In the genomic region with DNA sequence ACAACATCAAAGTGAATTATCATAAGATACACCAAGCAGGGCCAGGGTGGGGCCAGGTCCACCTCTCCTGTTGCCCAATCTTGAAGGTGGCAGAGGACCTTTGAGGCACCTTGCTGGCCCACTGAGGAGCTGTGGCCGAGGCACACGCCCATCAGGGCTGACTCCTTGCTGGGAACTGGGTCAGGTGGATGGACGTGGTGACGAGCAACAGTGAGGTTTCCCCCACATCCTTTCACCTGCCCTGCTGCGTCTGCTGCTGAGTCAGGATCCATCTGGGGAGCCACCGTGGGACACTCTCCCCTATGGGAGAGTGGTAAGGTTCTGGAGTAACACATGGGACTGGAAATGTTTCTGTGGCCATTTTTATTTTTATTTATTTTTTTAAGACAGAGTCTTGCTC, we compare ENCODE assay signal across 14 cellular contexts. TPM values are rescaled to one million over a fixed set of nuclear protein-coding genes. Genes with fewer than 3 reads are reported as not detected.
DNase-seq lines count a peak whose midpoint lies in the region; ATAC-seq and TF ChIP-seq lines count a peak whose summit lies in the region.
"Had no signal": no experiment of that assay in that cellular context is flagged by ENCODE, and none has a peak within 500 bp of the region (broad histone marks: within the 10 kb centered on the region; RNA-seq: fewer than 3 reads in every experiment).

No MANE protein-coding gene starts in this region.

- H3K4me1 Mint-ChIP-seq in CD8-positive, alpha-beta memory T cell, result peaks cover 39 to 48% (median 42%) of the 10 kb centered on the region in 3 donors
- peaks cover 37 to 53% (median 50%) of the 10 kb centered on the region in 3 donors for H3K4me1 Mint-ChIP-seq in T-cell
- H3K4me1 Mint-ChIP-seq in activated T-helper 2 cell treated with anti-CD3 and anti-CD28 coated beads, Interferon-gamma antibody, Interleukin-2, Interleukin-4, amounts not matched to agents 10 μg/mL and 5 μg/mL and 100 μg/mL, durations not matched to agents 14 hours and 24 hours and 36 hours (ENCODE audit: low read depth), result peaks cover 53% of the 10 kb centered on the region
- peaks cover 24 to 74% (median 31%) of the 10 kb centered on the region in 7 donors for H3K4me1 Mint-ChIP-seq in naive thymus-derived CD4-positive, alpha-beta T cell
- no peaks in the 10 kb centered on the region for H3K4me1 Mint-ChIP-seq in endodermal cell

- intact Hi-C loops in activated T-helper 2 cell treated with anti-CD3 and anti-CD28 coated beads, Interferon-gamma antibody, Interleukin-2, Interleukin-4, amounts not matched to agents 10 μg/mL and 5 μg/mL and 100 μg/mL, durations not matched to agents 14 hours and 24 hours and 36 hours (cut with micrococcal nuclease), result loop anchor here (10.0 kb wide), 1 partner anchor 436 kb away; no protein-coding TSS in a partner anchor
- intact Hi-C loops in naive thymus-derived CD4-positive, alpha-beta T cell (cut with micrococcal nuclease), result loop anchor here in 1 of 2 donors (10.0 kb wide), 1 partner anchor 446 kb away; no protein-coding TSS in a partner anchor

- H3K36me3 Mint-ChIP-seq in CD8-positive, alpha-beta memory T cell, result no peaks in the 10 kb centered on the region
- peaks cover 4% of the 10 kb centered on the region for H3K36me3 Mint-ChIP-seq in T-cell
- peaks cover 39% of the 10 kb centered on the region for H3K36me3 Mint-ChIP-seq in activated T-helper 2 cell treated with anti-CD3 and anti-CD28 coated beads, Interferon-gamma antibody, Interleukin-2, Interleukin-4, amounts not matched to agents 10 μg/mL and 5 μg/mL and 100 μg/mL, durations not matched to agents 14 hours and 24 hours and 36 hours (ENCODE audit: low read depth)
- H3K36me3 Mint-ChIP-seq in naive thymus-derived CD4-positive, alpha-beta T cell, result peaks cover 0 to 37% (median 0%) of the 10 kb centered on the region in 5 donors
- H3K36me3 Mint-ChIP-seq in endodermal cell (ENCODE audit: low read depth), result no peaks in the 10 kb centered on the region

- no peak overlapping the region for H3K4me3 ChIP-seq in CD8-positive, alpha-beta memory T cell (ENCODE audit: low read length)
- H3K4me3 ChIP-seq in naive thymus-derived CD4-positive, alpha-beta T cell (ENCODE audit: low read length), result no peak overlapping the region
- H3K4me3 ChIP-seq in endodermal cell (ENCODE audit: low read length), result no peak overlapping the region
- H3K4me3 ChIP-seq: prostate gland had no signal

- H3K27me3 ChIP-seq in CD8-positive, alpha-beta memory T cell (ENCODE audit: insufficient read depth, low read length, poor library complexity, severe bottlenecking), result no peaks in the 10 kb centered on the region
- no peaks in the 10 kb centered on the region for H3K27me3 ChIP-seq in naive thymus-derived CD4-positive, alpha-beta T cell (ENCODE audit: control insufficient read depth in 2 of 2, insufficient read depth in 2 of 2, low read length in 2 of 2)
- no peaks in the 10 kb centered on the region for H3K27me3 ChIP-seq in endodermal cell (ENCODE audit: control insufficient read depth, insufficient read depth, low read length, poor library complexity, severe bottlenecking)

- H3K27ac ChIP-seq in CD8-positive, alpha-beta memory T cell (ENCODE audit: low read depth, low read length), result no peak overlapping the region
- no peak overlapping the region for H3K27ac ChIP-seq in naive thymus-derived CD4-positive, alpha-beta T cell (ENCODE audit: low read depth, low read length)
- no peak overlapping the region for H3K27ac ChIP-seq in endodermal cell (ENCODE audit: low read depth, low read length)
- H3K27ac ChIP-seq: prostate gland, VCaP had no signal

- peaks cover 23% of the 10 kb centered on the region for H3K4me1 ChIP-seq in CD8-positive, alpha-beta memory T cell (ENCODE audit: insufficient read depth, low read length)
- peaks cover 13 to 19% of the 10 kb centered on the region in 2 donors for H3K4me1 ChIP-seq in naive thymus-derived CD4-positive, alpha-beta T cell (ENCODE audit: control insufficient read depth in 2 of 2, insufficient read depth in 2 of 2, low read length in 2 of 2)
- H3K4me1 ChIP-seq in endodermal cell (ENCODE audit: control insufficient read depth, insufficient read depth, low read length), result no peaks in the 10 kb centered on the region
- H3K4me1 ChIP-seq: prostate gland had no signal

- POLR2A ChIA-PET in CD8-positive, alpha-beta memory T cell (lab: Charles Lee), result no interaction called here
- POLR2A ChIA-PET in T-cell (lab: Charles Lee), result no interaction called here
- POLR2A ChIA-PET in naive thymus-derived CD4-positive, alpha-beta T cell (lab: Charles Lee), result interaction anchor here (0.6 to 1.2 kb wide), 2 partner anchors 13 to 911 kb away, joined by 3 to 4 read pairs; no protein-coding TSS in a partner anchor

- peak overlapping the region; percentile 48 to 85 (median 63) for H3K4me3 Mint-ChIP-seq in CD8-positive, alpha-beta memory T cell
- H3K4me3 Mint-ChIP-seq in T-cell (peak overlapping the region in 2 of 3 donors; percentile 28 to 53), endodermal cell (no peak overlapping the region)
- H3K4me3 Mint-ChIP-seq in activated T-helper 2 cell treated with anti-CD3 and anti-CD28 coated beads, Interferon-gamma antibody, Interleukin-2, Interleukin-4, amounts not matched to agents 10 μg/mL and 5 μg/mL and 100 μg/mL, durations not matched to agents 14 hours and 24 hours and 36 hours (ENCODE audit: low read depth), result peak overlapping the region; percentile 60
- H3K4me3 Mint-ChIP-seq in naive thymus-derived CD4-positive, alpha-beta T cell, result peak overlapping the region in 3 of 10 donors; percentile 19 to 87 (median 52)

- 74 to 89% methylated on average over 3 to 6 of the region's 6 CpGs for WGBS in endodermal cell (ENCODE audit: insufficient coverage in 1 of 2, insufficient read length in 1 of 2), 2 experiments

- peak in 3 of 5 donors; percentile 31 to 62 (median 59) for DNase-seq in CD8-positive, alpha-beta memory T cell
- DNase-seq in T-cell (peak in 17 of 34 experiments; percentile 22 to 51 (median 37)), AG20443 (ENCODE audit: low spot score) (no peak), cerebellar cortex (ENCODE audit: low spot score) (no peak), endodermal cell (no peak)
- no peak for DNase-seq in activated T-helper 2 cell treated with anti-CD3 and anti-CD28 coated beads, Interferon-gamma antibody, Interleukin-2, Interleukin-4, amounts not matched to agents 10 μg/mL and 5 μg/mL and 100 μg/mL, durations not matched to agents 14 hours and 24 hours and 36 hours (ENCODE audit: low spot score)
- DNase-seq in naive thymus-derived CD4-positive, alpha-beta T cell, result no peak
- DNase-seq: caudate nucleus, GDM1, islet precursor cell, NCI-H1092 treated with DMSO at 0.1 percent for 48 hours had no signal

- H3K9me3 Mint-ChIP-seq in CD8-positive, alpha-beta memory T cell, result no peaks in the 10 kb centered on the region
- no peaks in the 10 kb centered on the region for H3K9me3 Mint-ChIP-seq in T-cell
- no peaks in the 10 kb centered on the region for H3K9me3 Mint-ChIP-seq in activated T-helper 2 cell treated with anti-CD3 and anti-CD28 coated beads, Interferon-gamma antibody, Interleukin-2, Interleukin-4, amounts not matched to agents 10 μg/mL and 5 μg/mL and 100 μg/mL, durations not matched to agents 14 hours and 24 hours and 36 hours
- peaks cover 0 to 6% (median 0%) of the 10 kb centered on the region in 11 donors for H3K9me3 Mint-ChIP-seq in naive thymus-derived CD4-positive, alpha-beta T cell
- peaks cover 3% of the 10 kb centered on the region for H3K9me3 Mint-ChIP-seq in endodermal cell

- ATAC-seq in T-cell (replicated peaks in 1 of 4), result peak in 3 of 4 experiments; percentile 24 to 67 (median 53)
- ATAC-seq in naive thymus-derived CD4-positive, alpha-beta T cell, result peak; percentile 19
- ATAC-seq: HepG2 had no signal

- peaks cover 5 to 6% of the 10 kb centered on the region in 2 donors for H3K27me3 Mint-ChIP-seq in CD8-positive, alpha-beta memory T cell
- no peaks in the 10 kb centered on the region for H3K27me3 Mint-ChIP-seq in T-cell
- H3K27me3 Mint-ChIP-seq in activated T-helper 2 cell treated with anti-CD3 and anti-CD28 coated beads, Interferon-gamma antibody, Interleukin-2, Interleukin-4, amounts not matched to agents 10 μg/mL and 5 μg/mL and 100 μg/mL, durations not matched to agents 14 hours and 24 hours and 36 hours (ENCODE audit: low read depth), result no peaks in the 10 kb centered on the region
- peaks cover 0 to 6% (median 0%) of the 10 kb centered on the region in 5 donors for H3K27me3 Mint-ChIP-seq in naive thymus-derived CD4-positive, alpha-beta T cell
- H3K27me3 Mint-ChIP-seq in endodermal cell (ENCODE audit: insufficient read depth), result no peaks in the 10 kb centered on the region

- no peaks in the 10 kb centered on the region for H3K9me3 ChIP-seq in CD8-positive, alpha-beta memory T cell (ENCODE audit: low read length)
- H3K9me3 ChIP-seq in naive thymus-derived CD4-positive, alpha-beta T cell (ENCODE audit: control insufficient read depth in 2 of 3, low read length in 3 of 3), result no peaks in the 10 kb centered on the region
- H3K9me3 ChIP-seq in endodermal cell (ENCODE audit: control insufficient read depth, low read length), result no peaks in the 10 kb centered on the region
- H3K9me3 ChIP-seq: prostate gland had no signal

- CTCF ChIA-PET in CD8-positive, alpha-beta memory T cell (lab: Charles Lee), result interaction anchor here (1.2 to 1.8 kb wide), 2 partner anchors 9 to 35 kb away, joined by 3 to 8 read pairs; no protein-coding TSS in a partner anchor
- CTCF ChIA-PET in T-cell (lab: Charles Lee), result interaction anchor here in 1 of 2 donors (0.6 to 1.7 kb wide), 2 partner anchors 8 to 35 kb away, joined by 3 to 11 read pairs; no protein-coding TSS in a partner anchor
- CTCF ChIA-PET in naive thymus-derived CD4-positive, alpha-beta T cell (lab: Charles Lee), result no interaction called here

- no peak for TF ChIP-seq CTCF in endodermal cell (conservative IDR thresholded peaks at IDR 0.05)

- peak overlapping the region in 7 of 8 donors; percentile 4 to 99 (median 94) for H3K27ac Mint-ChIP-seq in CD8-positive, alpha-beta memory T cell
- H3K27ac Mint-ChIP-seq in T-cell (peak overlapping the region; percentile 74 to 79), endodermal cell (no peak overlapping the region)
- peak overlapping the region; percentile 94 for H3K27ac Mint-ChIP-seq in activated T-helper 2 cell treated with anti-CD3 and anti-CD28 coated beads, Interferon-gamma antibody, Interleukin-2, Interleukin-4, amounts not matched to agents 10 μg/mL and 5 μg/mL and 100 μg/mL, durations not matched to agents 14 hours and 24 hours and 36 hours
- peak overlapping the region in 4 of 9 donors; percentile 9 to 92 (median 56) for H3K27ac Mint-ChIP-seq in naive thymus-derived CD4-positive, alpha-beta T cell

- no peaks in the 10 kb centered on the region for H3K36me3 ChIP-seq in CD8-positive, alpha-beta memory T cell (ENCODE audit: insufficient read depth, low read length)
- H3K36me3 ChIP-seq in naive thymus-derived CD4-positive, alpha-beta T cell (ENCODE audit: control insufficient read depth in 2 of 3, insufficient read depth in 3 of 3, low read length in 3 of 3), result no peaks in the 10 kb centered on the region
- H3K36me3 ChIP-seq in endodermal cell (ENCODE audit: control insufficient read depth, insufficient read depth, low read length), result no peaks in the 10 kb centered on the region
- H3K36me3 ChIP-seq: prostate gland had no signal

- no peak overlapping the region for H3K9ac ChIP-seq in endodermal cell (ENCODE audit: extremely low read depth, low read length, poor library complexity, severe bottlenecking)

RNA-seq across cellular contexts. Expression of a gene that starts 17.3 kb away (rescaled TPM):
- total RNA-seq in CD8-positive, alpha-beta memory T cell, result 100 to 1,000 TPM; 121 to 124 TPM
- polyA plus RNA-seq in CD8-positive, alpha-beta memory T cell, result 11.7 TPM
- total RNA-seq in T-cell (10 to 100 TPM; 52.8 to 74.0 (median 61.4) TPM), endodermal cell (100 to 1,000 TPM in 1 of 2 donors, 10 to 100 TPM in 1; 96.3 to 108 TPM)
- 564 and 570 TPM in 2 replicates for total RNA-seq in activated T-helper 2 cell treated with anti-CD3 and anti-CD28 coated beads, Interferon-gamma antibody, Interleukin-2, Interleukin-4, amounts not matched to agents 10 μg/mL and 5 μg/mL and 100 μg/mL, durations not matched to agents 14 hours and 24 hours and 36 hours
- total RNA-seq in naive thymus-derived CD4-positive, alpha-beta T cell, result 100 to 1,000 TPM in 1 of 5 experiments, 10 to 100 TPM in 4; 31.8 to 516 (median 58.9) TPM
- polyA plus RNA-seq in naive thymus-derived CD4-positive, alpha-beta T cell, result 1 to 10 TPM; 2.0 to 4.0 TPM
- 25.2 TPM for polyA plus RNA-seq in endodermal cell (2013, experiment 1 of 2)
- 29.1 TPM for polyA plus RNA-seq in endodermal cell (2013, experiment 2 of 2)

RNA-seq across cellular contexts. Expression of a gene that starts 33.2 kb away (rescaled TPM):
- total RNA-seq in CD8-positive, alpha-beta memory T cell, result 1 to 10 TPM; 2.5 to 2.6 TPM
- polyA plus RNA-seq in CD8-positive, alpha-beta memory T cell, result 0.28 TPM
- 1 to 10 TPM; 3.2 to 5.2 (median 4.3) TPM for total RNA-seq in T-cell
- total RNA-seq in activated T-helper 2 cell treated with anti-CD3 and anti-CD28 coated beads, Interferon-gamma antibody, Interleukin-2, Interleukin-4, amounts not matched to agents 10 μg/mL and 5 μg/mL and 100 μg/mL, durations not matched to agents 14 hours and 24 hours and 36 hours, result 51.9 and 55.8 TPM in 2 replicates
- 10 to 100 TPM in 2 of 5 experiments, 1 to 10 TPM in 3; 2.3 to 78.6 (median 9.1) TPM for total RNA-seq in naive thymus-derived CD4-positive, alpha-beta T cell
- not detected for polyA plus RNA-seq in naive thymus-derived CD4-positive, alpha-beta T cell
- total RNA-seq in endodermal cell, result 10 to 100 TPM; 25.9 to 29.9 TPM
- 6.0 TPM for polyA plus RNA-seq in endodermal cell (2013, experiment 1 of 2)
- 4.3 TPM for polyA plus RNA-seq in endodermal cell (2013, experiment 2 of 2)

RNA-seq across cellular contexts. Expression of a gene that starts 52.0 kb away (rescaled TPM):
- total RNA-seq in CD8-positive, alpha-beta memory T cell, result 10 to 100 TPM; 90.7 to 92.7 TPM
- 10.8 TPM for polyA plus RNA-seq in CD8-positive, alpha-beta memory T cell
- total RNA-seq in T-cell, result 100 to 1,000 TPM; 119 to 158 (median 142) TPM
- total RNA-seq in activated T-helper 2 cell treated with anti-CD3 and anti-CD28 coated beads, Interferon-gamma antibody, Interleukin-2, Interleukin-4, amounts not matched to agents 10 μg/mL and 5 μg/mL and 100 μg/mL, durations not matched to agents 14 hours and 24 hours and 36 hours, result 200 and 201 TPM in 2 replicates
- total RNA-seq in naive thymus-derived CD4-positive, alpha-beta T cell, result 100 to 1,000 TPM; 117 to 171 (median 149) TPM
- 1 to 10 TPM; 7.1 to 8.4 TPM for polyA plus RNA-seq in naive thymus-derived CD4-positive, alpha-beta T cell
- 10 to 100 TPM; 41.0 to 62.9 TPM for total RNA-seq in endodermal cell
- polyA plus RNA-seq in endodermal cell (2013, experiment 1 of 2), result 43.7 TPM
- 41.1 TPM for polyA plus RNA-seq in endodermal cell (2013, experiment 2 of 2)

Comparison
In these comparisons a context has a peak if more than half of its experiments do, and no peak if none do; other contexts are left out.
1. DNase-seq: peak in CD8-positive, alpha-beta memory T cell (3 of 5); none in activated T-helper 2 cell treated with anti-CD3 and anti-CD28 coated beads, Interferon-gamma antibody, Interleukin-2, Interleukin-4, amounts not matched to agents 10 μg/mL and 5 μg/mL and 100 μg/mL, durations not matched to agents 14 hours and 24 hours and 36 hours (single experiment), naive thymus-derived CD4-positive, alpha-beta T cell (0 of 9), AG20443 (single experiment), cerebellar cortex (single experiment) and endodermal cell (single experiment).